Comparison of ENCODE assay signal across 24 cellular contexts in genomic region chr17:45423936-45424335, GRCh38. TPM values are rescaled to one million over a fixed set of nuclear protein-coding genes. Genes with fewer than 3 reads are reported as not detected.
DNase-seq lines count a peak whose midpoint lies in the region; ATAC-seq, FAIRE-seq and TF ChIP-seq lines count a peak whose summit lies in the region.
"Had no signal": no experiment of that assay in that cellular context is flagged by ENCODE, and none has a peak within 500 bp of the region (broad histone marks: within the 10 kb centered on the region; RNA-seq: fewer than 3 reads in every experiment).

No MANE protein-coding gene starts in this region.

- in situ Hi-C loops in mammary epithelial cell (cut with MboI; ENCODE audit: low sequenced_read_pairs in 2 of 2) (no loop called here), HepG2 (cut with HindIII; ENCODE audit: extremely low pct_ligation_motif_present, low pct_unique_long_range_greater_than_20kb) (no loop called here), GM13976 (cut with MboI; ENCODE audit: low sequenced_read_pairs, unreplicated experiment) (loop anchor here (25.0 kb wide), 1 partner anchor 413 kb away; the partner anchor contains the start of gene SPPL2C)

- TF ChIP-seq POLR2A in HepG2 (IDR thresholded peaks at IDR 0.05; ENCODE audit: insufficient read depth in 1 of 2, low read depth in 2 of 2, low read length in 2 of 2), result no peak

- dilution Hi-C loops in mammary epithelial cell (cut with HindIII; ENCODE audit: low sequenced_read_pairs), result no loop called here

- ATAC-seq in WTC11 (no peak), HepG2 (no peak), foreskin keratinocyte (no peak)
- ATAC-seq in stimulated activated effector memory CD8-positive, alpha-beta T cell treated with anti-CD3 and anti-CD28 coated beads, Interleukin-12 subunit alpha, Interleukin-12 subunit beta, amount 100 ng/mL, for 72 hours, result no peak
- ATAC-seq: activated T-cell treated with anti-CD3 and anti-CD28 coated beads, Interleukin-2, amount 50 U/mL, for 72 hours; natural killer cell treated with Interleukin-12 subunit alpha and Interleukin-12 subunit beta and Interleukin-15 and Interleukin-18, amount 100 ng/mL, for 72 hours had no signal

- H3K9ac ChIP-seq in mammary epithelial cell (ENCODE audit: insufficient read depth, low read length), result no peak overlapping the region
- peak overlapping the region; percentile 60 for H3K9ac ChIP-seq in HepG2 (ENCODE audit: insufficient read depth, low read depth, low read length)

- CTCF ChIA-PET in MCF 10A (lab: Yijun Ruan, JAX), result interaction anchor here (0.6 to 1.7 kb wide), 3 partner anchors 175 to 275 kb away, joined by 3 to 5 read pairs (median 5); no protein-coding TSS in a partner anchor
- CTCF ChIA-PET in mammary epithelial cell (lab: Charles Lee; ENCODE audit: low non-redundant PET), result no interaction called here
- CTCF ChIA-PET in WTC11 (lab: Charles Lee), result interaction anchor here (0.5 to 4.8 kb wide), 3 partner anchors 29 to 148 kb away, joined by 3 to 133 read pairs (median 3); no protein-coding TSS in a partner anchor
- CTCF ChIA-PET in HepG2 (lab: Yijun Ruan, JAX; ENCODE audit: low intra/inter-chr PET ratio, low total read pairs), result no interaction called here

- intact Hi-C loops in MCF 10A (cut with micrococcal nuclease), result no loop called here
- intact Hi-C loops in mammary epithelial cell (cut with micrococcal nuclease), result loop anchor here (2.0 kb wide), 1 partner anchor 29 kb away; no protein-coding TSS in a partner anchor
- intact Hi-C loops in HepG2 (cut with micrococcal nuclease; ENCODE audit: unreplicated experiment), result no loop called here
- intact Hi-C loops in CD14-positive monocyte (cut with micrococcal nuclease), result no loop called here

- no peak overlapping the region for H3K4me2 ChIP-seq in mammary epithelial cell (ENCODE audit: insufficient read depth, low read depth, low read length)
- H3K4me2 ChIP-seq in HepG2 (ENCODE audit: low read depth, low read length), result peak overlapping the region; percentile 90

- peaks cover 28% of the 10 kb centered on the region for H3K4me1 Mint-ChIP-seq in MCF 10A (ENCODE audit: insufficient read depth, unreplicated experiment)
- H3K4me1 Mint-ChIP-seq in WTC11, result peaks cover 28% of the 10 kb centered on the region
- peaks cover 13% of the 10 kb centered on the region for H3K4me1 Mint-ChIP-seq in stimulated activated effector memory CD8-positive, alpha-beta T cell treated with anti-CD3 and anti-CD28 coated beads, Interleukin-12 subunit alpha, Interleukin-12 subunit beta, amount 100 ng/mL, for 72 hours
- H3K4me1 Mint-ChIP-seq in CD14-positive monocyte, result peaks cover 49% of the 10 kb centered on the region

- H3K4me3 Mint-ChIP-seq in MCF 10A (ENCODE audit: unreplicated experiment) (peak overlapping the region; percentile 71), WTC11 (peak overlapping the region; percentile 9), CD14-positive monocyte (no peak overlapping the region)
- no peak overlapping the region for H3K4me3 Mint-ChIP-seq in stimulated activated effector memory CD8-positive, alpha-beta T cell treated with anti-CD3 and anti-CD28 coated beads, Interleukin-12 subunit alpha, Interleukin-12 subunit beta, amount 100 ng/mL, for 72 hours
- H3K4me3 Mint-ChIP-seq: activated T-cell treated with anti-CD3 and anti-CD28 coated beads, Interleukin-2, amount 50 U/mL, for 72 hours; CD8-positive, alpha-beta memory T cell; natural killer cell treated with Interleukin-12 subunit alpha and Interleukin-12 subunit beta and Interleukin-15 and Interleukin-18, amount 100 ng/mL, for 72 hours had no signal

- H3K9me3 ChIP-seq in mammary epithelial cell (replicated peaks; ENCODE audit: insufficient read depth, low read length), result no peaks in the 10 kb centered on the region
- no peaks in the 10 kb centered on the region for H3K9me3 ChIP-seq in HepG2 (ENCODE audit: low read length)
- H3K9me3 ChIP-seq: adrenal gland, SJCRH30 had no signal

- no peak for TF ChIP-seq CTCF in MCF 10A (IDR thresholded peaks at IDR 0.05; ENCODE audit: unreplicated experiment)
- no peak for TF ChIP-seq CTCF in mammary epithelial cell (conservative IDR thresholded peaks at IDR 0.05 in 1 of 2, IDR thresholded peaks at IDR 0.05 in 1 of 2; ENCODE audit: extremely low read depth in 1 of 2, insufficient read depth in 1 of 2, low read depth in 1 of 2, low read length in 2 of 2)
- TF ChIP-seq CTCF in WTC11 (IDR thresholded peaks at IDR 0.05), result no peak
- TF ChIP-seq CTCF in HepG2 (CRISPR knock-in tag; IDR thresholded peaks at IDR 0.05), result no peak
- TF ChIP-seq CTCF in foreskin keratinocyte (conservative IDR thresholded peaks at IDR 0.05), result no peak
- no peak for TF ChIP-seq CTCF in GM13976 (IDR thresholded peaks at IDR 0.05; ENCODE audit: borderline replicate concordance, control extremely low read depth, extremely low read depth, insufficient read depth, missing control alignments)
- TF ChIP-seq CTCF in CD14-positive monocyte (IDR thresholded peaks at IDR 0.05), result no peak

- no peak overlapping the region for H3K27ac ChIP-seq in mammary epithelial cell (ENCODE audit: insufficient read depth, low read depth, low read length)
- H3K27ac ChIP-seq in HepG2 (ENCODE audit: extremely low read length, insufficient read depth, low read length), result no peak overlapping the region
- no peak overlapping the region for H3K27ac ChIP-seq in foreskin keratinocyte
- H3K27ac ChIP-seq: adrenal gland, SJCRH30 had no signal

- TF ChIP-seq EP300 in HepG2 (IDR thresholded peaks at IDR 0.05; ENCODE audit: low read depth in 2 of 2, low read length in 2 of 2), result no peak
- TF ChIP-seq EP300 in HepG2 (CRISPR knock-in tag; IDR thresholded peaks at IDR 0.05; ENCODE audit: borderline replicate concordance), result no peak

- WGBS in mammary epithelial cell (ENCODE audit: low coverage, missing lambda C conversion rate), result 100% methylated on average over 1 of the region's 1 CpG
- WGBS in HepG2 (ENCODE audit: low lambda C conversion rate), result 57% methylated on average over 1 of the region's 1 CpG

- POLR2A ChIA-PET in MCF 10A (lab: Yijun Ruan, JAX) (interaction anchor here (0.8 kb wide), 1 partner anchor 31 kb away, joined by 3 read pairs; no protein-coding TSS in a partner anchor), WTC11 (lab: Charles Lee) (no interaction called here), HepG2 (lab: Yijun Ruan, JAX) (interaction anchor here (0.9 to 5.8 kb wide), 6 partner anchors 12 to 276 kb away, joined by 3 to 79 read pairs (median 6); partner anchors contain the start of genes HEXIM1 and MAP3K14)

- TF ChIP-seq RAD21 in HepG2 (CRISPR knock-in tag; IDR thresholded peaks at IDR 0.05), result no peak

- H3K27me3 ChIP-seq in mammary epithelial cell (ENCODE audit: insufficient read depth, low read length), result no peaks in the 10 kb centered on the region
- peaks cover 0 to 12% of the 10 kb centered on the region in 2 experiments; a peak in 4 of 5 replicates for H3K27me3 ChIP-seq in HepG2 (ENCODE audit: control insufficient read depth in 1 of 2, insufficient read depth in 2 of 2, low read length in 2 of 2)
- no peaks in the 10 kb centered on the region for H3K27me3 ChIP-seq in foreskin keratinocyte
- H3K27me3 ChIP-seq: adrenal gland, SJCRH30 had no signal

- H3K79me2 ChIP-seq in mammary epithelial cell (ENCODE audit: insufficient read depth, low read length) (peaks cover 66% of the 10 kb centered on the region), HepG2 (ENCODE audit: insufficient read depth, low read length) (peaks cover 33% of the 10 kb centered on the region)

- no peak for FAIRE-seq in HepG2 (lab: Jason Lieb, UNC)
- FAIRE-seq: colon, endometrium, G401.6, TTC549 had no signal

- no peak overlapping the region for H3K4me3 ChIP-seq in mammary epithelial cell (replicated peaks in 1 of 3; ENCODE audit: insufficient read depth in 1 of 3, low read depth in 2 of 3, low read length in 3 of 3)
- peak overlapping the region; percentile 79 to 87 (median 83) for H3K4me3 ChIP-seq in HepG2 (replicated peaks in 1 of 3; ENCODE audit: insufficient read depth in 1 of 3, low read depth in 2 of 3, low read length in 3 of 3)
- H3K4me3 ChIP-seq: adrenal gland, SJCRH30 had no signal

- H3K27me3 Mint-ChIP-seq in MCF 10A (ENCODE audit: insufficient read depth, unreplicated experiment), result no peaks in the 10 kb centered on the region
- H3K27me3 Mint-ChIP-seq in WTC11 (ENCODE audit: low read depth), result peaks cover 26% of the 10 kb centered on the region
- peaks cover 0 to 1% (median 0%) of the 10 kb centered on the region in 3 donors for H3K27me3 Mint-ChIP-seq in CD14-positive monocyte (ENCODE audit: low read depth in 3 of 3)
- H3K27me3 Mint-ChIP-seq: CD8-positive, alpha-beta memory T cell; natural killer cell treated with Interleukin-12 subunit alpha and Interleukin-12 subunit beta and Interleukin-15 and Interleukin-18, amount 100 ng/mL, for 72 hours had no signal

- H3K36me3 ChIP-seq in mammary epithelial cell (ENCODE audit: insufficient read depth, low read length) (no peaks in the 10 kb centered on the region), HepG2 (replicated peaks in 1 of 2; ENCODE audit: control insufficient read depth in 1 of 2, insufficient read depth in 2 of 2, low read length in 2 of 2) (no peaks in the 10 kb centered on the region; a peak in 2 of 5 replicates)
- H3K36me3 ChIP-seq: adrenal gland, SJCRH30 had no signal

- peaks cover 28% of the 10 kb centered on the region for H3K36me3 Mint-ChIP-seq in MCF 10A (ENCODE audit: insufficient read depth, unreplicated experiment)
- H3K36me3 Mint-ChIP-seq in WTC11, result peaks cover 4% of the 10 kb centered on the region
- no peaks in the 10 kb centered on the region for H3K36me3 Mint-ChIP-seq in stimulated activated effector memory CD8-positive, alpha-beta T cell treated with anti-CD3 and anti-CD28 coated beads, Interleukin-12 subunit alpha, Interleukin-12 subunit beta, amount 100 ng/mL, for 72 hours
- peaks cover 47 to 67% of the 10 kb centered on the region in 2 donors for H3K36me3 Mint-ChIP-seq in CD14-positive monocyte
- H3K36me3 Mint-ChIP-seq: CD8-positive, alpha-beta memory T cell; natural killer cell treated with Interleukin-12 subunit alpha and Interleukin-12 subunit beta and Interleukin-15 and Interleukin-18, amount 100 ng/mL, for 72 hours had no signal

- no TSS peak for BruUV-seq in MCF 10A (replicated peaks; lab: Mats Ljungman, UMichigan)
- no TSS peak for BruUV-seq in mammary epithelial cell (replicated peaks; lab: Mats Ljungman, UMichigan)
- BruUV-seq in HepG2 (replicated peaks; lab: Mats Ljungman, UMichigan), result TSS peak; percentile 43

- DNase-seq in MCF 10A (ENCODE audit: unreplicated experiment) (no peak), mammary epithelial cell (no peak), WTC11 (ENCODE audit: low spot score) (no peak), HepG2 (ENCODE audit: low spot score) (no peak), foreskin keratinocyte (no peak), GM13976 (ENCODE audit: low spot score) (no peak), CD14-positive monocyte (ENCODE audit: low spot score) (no peak)
- no peak for DNase-seq in stimulated activated effector memory CD8-positive, alpha-beta T cell treated with anti-CD3 and anti-CD28 coated beads, Interleukin-12 subunit alpha, Interleukin-12 subunit beta, amount 100 ng/mL, for 72 hours (ENCODE audit: low spot score in 2 of 2)
- DNase-seq: 8988T; activated CD4-positive, alpha-beta T cell treated with anti-CD3 and anti-CD28 coated beads for 4 hours; activated naive CD4-positive, alpha-beta T cell treated with Interleukin-2 at 50 U/mL for 16 hours; activated T-cell treated with anti-CD3 and anti-CD28 coated beads, Interleukin-2, amount 50 U/mL, for 72 hours; adrenal gland; CD8-positive, alpha-beta memory T cell; DMS53; glutamatergic neuron; MM.1S; NCI-H1436; SJCRH30 had no signal

- H3K9me3 Mint-ChIP-seq in MCF 10A (ENCODE audit: unreplicated experiment), result no peaks in the 10 kb centered on the region
- H3K9me3 Mint-ChIP-seq in WTC11, result peaks cover 4% of the 10 kb centered on the region
- H3K9me3 Mint-ChIP-seq in stimulated activated effector memory CD8-positive, alpha-beta T cell treated with anti-CD3 and anti-CD28 coated beads, Interleukin-12 subunit alpha, Interleukin-12 subunit beta, amount 100 ng/mL, for 72 hours, result no peaks in the 10 kb centered on the region
- H3K9me3 Mint-ChIP-seq in CD14-positive monocyte, result no peaks in the 10 kb centered on the region
- H3K9me3 Mint-ChIP-seq: activated T-cell treated with anti-CD3 and anti-CD28 coated beads, Interleukin-2, amount 50 U/mL, for 72 hours; CD8-positive, alpha-beta memory T cell; natural killer cell treated with Interleukin-12 subunit alpha and Interleukin-12 subunit beta and Interleukin-15 and Interleukin-18, amount 100 ng/mL, for 72 hours had no signal

- H4K20me1 ChIP-seq in mammary epithelial cell (ENCODE audit: insufficient read depth, low read length), result no peaks in the 10 kb centered on the region
- no peaks in the 10 kb centered on the region for H4K20me1 ChIP-seq in HepG2 (ENCODE audit: insufficient read depth, low read length)

- peak overlapping the region; percentile 50 for H3K27ac Mint-ChIP-seq in MCF 10A (ENCODE audit: low read depth, unreplicated experiment)
- no peak overlapping the region for H3K27ac Mint-ChIP-seq in WTC11
- H3K27ac Mint-ChIP-seq in stimulated activated effector memory CD8-positive, alpha-beta T cell treated with anti-CD3 and anti-CD28 coated beads, Interleukin-12 subunit alpha, Interleukin-12 subunit beta, amount 100 ng/mL, for 72 hours, result peak overlapping the region; percentile 80
- H3K27ac Mint-ChIP-seq in CD14-positive monocyte, result peak overlapping the region in 2 of 7 donors; percentile 31 to 32
- H3K27ac Mint-ChIP-seq: activated T-cell treated with anti-CD3 and anti-CD28 coated beads, Interleukin-2, amount 50 U/mL, for 72 hours; natural killer cell treated with Interleukin-12 subunit alpha and Interleukin-12 subunit beta and Interleukin-15 and Interleukin-18, amount 100 ng/mL, for 72 hours had no signal

- no peak overlapping the region for H2AFZ ChIP-seq in mammary epithelial cell (ENCODE audit: low read depth, low read length)
- no peak overlapping the region for H2AFZ ChIP-seq in HepG2 (ENCODE audit: low read length)

- peaks cover 17% of the 10 kb centered on the region for H3K4me1 ChIP-seq in mammary epithelial cell (ENCODE audit: insufficient read depth, low read length)
- peaks cover 47% of the 10 kb centered on the region for H3K4me1 ChIP-seq in HepG2 (ENCODE audit: insufficient read depth, low read length)
- peaks cover 7% of the 10 kb centered on the region for H3K4me1 ChIP-seq in foreskin keratinocyte
- H3K4me1 ChIP-seq: SJCRH30 had no signal

RNA-seq across cellular contexts. Expression of gene ARHGAP27, which starts 8.7 kb away (rescaled TPM):
- total RNA-seq in MCF 10A (2022), result 30.5 and 47.6 TPM in 2 replicates
- 10 to 100 TPM; 24.8 to 31.3 TPM for total RNA-seq in mammary epithelial cell
- 18.5 TPM for polyA plus RNA-seq in mammary epithelial cell
- polyA minus RNA-seq in mammary epithelial cell, result 11.2 TPM
- total RNA-seq in WTC11 (2021), result 12.9 to 16.0 TPM (median 14.8 TPM) in 3 replicates
- 7.8 and 18.9 TPM in 2 replicates for total RNA-seq in HepG2 (2016; rRNA removed; fragmentation: Illumina TruSeq; extraction: Trizol)
- total RNA-seq in HepG2 (2016; cell fraction: cytosol; rRNA removed; fragmentation: Illumina TruSeq; extraction: Trizol; ENCODE audit: low read depth), result 4.4 and 4.5 TPM in 2 replicates
- 6.7 and 19.6 TPM in 2 replicates for total RNA-seq in HepG2 (2016; cell fraction: insoluble cytoplasmic fraction; rRNA removed; fragmentation: Illumina TruSeq; extraction: Trizol)
- 5.4 and 5.6 TPM in 2 replicates for total RNA-seq in HepG2 (2016; cell fraction: membrane; rRNA removed; fragmentation: Illumina TruSeq; extraction: Trizol)
- 23.4 and 28.4 TPM in 2 replicates for total RNA-seq in HepG2 (2016; cell fraction: nucleus; rRNA removed; fragmentation: Illumina TruSeq; extraction: Trizol)
- polyA plus RNA-seq in HepG2 (2011; rRNA removed), result 15.5 and 20.0 TPM in 2 replicates
- 5.4 and 8.7 TPM in 2 replicates for polyA plus RNA-seq in HepG2 (2011; cell fraction: cytosol; rRNA removed)
- 141 and 178 TPM in 2 replicates for polyA plus RNA-seq in HepG2 (2011; cell fraction: nucleus; rRNA removed)
- polyA plus RNA-seq in HepG2 (2012), result 6.9 and 8.4 TPM in 2 replicates
- polyA plus RNA-seq in HepG2 (2016; cell fraction: cytosol; fragmentation: Illumina TruSeq; extraction: Trizol; ENCODE audit: low read depth), result 1.1 and 1.5 TPM in 2 replicates
- 8.6 and 9.5 TPM in 2 replicates for polyA plus RNA-seq in HepG2 (2016; cell fraction: insoluble cytoplasmic fraction; fragmentation: Illumina TruSeq; extraction: Trizol; ENCODE audit: low read depth)
- polyA plus RNA-seq in HepG2 (2016; cell fraction: membrane; fragmentation: Illumina TruSeq; extraction: Trizol; ENCODE audit: low read depth), result 2.5 and 2.7 TPM in 2 replicates
- 67.3 and 73.4 TPM in 2 replicates for polyA plus RNA-seq in HepG2 (2016; cell fraction: nucleus; fragmentation: Illumina TruSeq; extraction: Trizol; ENCODE audit: insufficient read depth, low read depth)
- 17.3 and 32.8 TPM in 2 replicates for polyA minus RNA-seq in HepG2 (2011; rRNA and poly(A)+ RNA removed; ENCODE audit: low replicate concordance)
- 4.6 and 4.8 TPM in 2 replicates for polyA minus RNA-seq in HepG2 (2011; cell fraction: cytosol; rRNA and poly(A)+ RNA removed)
- 26.1 and 28.0 TPM in 2 replicates for polyA minus RNA-seq in HepG2 (2011; cell fraction: nucleus; rRNA and poly(A)+ RNA removed)
- total RNA-seq in foreskin keratinocyte, result 13.3 and 13.5 TPM in 2 replicates
- 9.5 and 10.0 TPM in 2 replicates for polyA plus RNA-seq in foreskin keratinocyte
- polyA plus RNA-seq in CD14-positive monocyte, result 10 to 100 TPM; 47.2 to 55.0 TPM

Comparison
In these comparisons a context has a peak if more than half of its experiments do, and no peak if none do; other contexts are left out.
1. CTCF ChIA-PET loops: an anchor here in MCF 10A (0.6 to 1.7 kb wide) and WTC11 (0.5 to 4.8 kb wide); none called in mammary epithelial cell and HepG2.
2. H3K4me3 Mint-ChIP-seq: peak in MCF 10A (single experiment) and WTC11 (single experiment); none in stimulated activated effector memory CD8-positive, alpha-beta T cell treated with anti-CD3 and anti-CD28 coated beads, Interleukin-12 subunit alpha, Interleukin-12 subunit beta, amount 100 ng/mL, for 72 hours (single experiment) and CD14-positive monocyte (0 of 2).
3. H3K4me3 ChIP-seq: peak in HepG2 (3 of 3); none in mammary epithelial cell (0 of 3).